ENCODE assay signal across 21 cellular contexts in the genomic region with DNA sequence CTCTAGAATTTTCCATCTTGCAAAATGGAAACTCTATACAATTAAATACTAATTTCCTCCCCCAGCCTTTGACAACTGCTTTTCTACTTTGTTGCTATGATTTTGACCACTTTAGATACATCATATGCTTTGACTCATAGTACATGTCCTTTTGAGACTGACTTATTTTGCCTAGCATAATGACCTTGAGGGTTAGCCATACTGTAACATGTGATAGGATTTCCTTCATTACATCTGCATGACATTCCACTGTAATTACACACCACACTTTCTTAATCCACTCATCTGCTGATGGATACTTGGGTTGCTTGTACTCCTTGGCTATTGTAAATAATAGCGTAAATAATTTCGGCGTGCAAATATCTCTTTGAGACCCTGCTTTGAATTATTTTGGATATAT.
DNase-seq lines count a peak whose midpoint lies in the region; ATAC-seq, FAIRE-seq and TF ChIP-seq lines count a peak whose summit lies in the region.
"Had no signal": no experiment of that assay in that cellular context is flagged by ENCODE, and none has a peak within 500 bp of the region (broad histone marks: within the 10 kb centered on the region; RNA-seq: fewer than 3 reads in every experiment).

No MANE protein-coding gene starts in this region.

- H3K36me3 ChIP-seq in ACC112 (ENCODE audit: insufficient read depth, low read length) (0 out of 2 replicates have a peak, but pooled peaks cover 2% of the 10 kb centered on the region), keratinocyte (ENCODE audit: control insufficient read depth in 2 of 2, extremely low read depth in 1 of 2, insufficient read depth in 2 of 2, low read length in 2 of 2) (no peaks in the 10 kb centered on the region), lower lobe of right lung (no peaks in the 10 kb centered on the region)
- H3K36me3 ChIP-seq in effector memory CD4-positive, alpha-beta T cell (ENCODE audit: control insufficient read depth, insufficient read depth, low read length): no peaks in the 10 kb centered on the region
- H3K36me3 ChIP-seq: pancreas, spleen, uterus had no signal

- TF ChIP-seq CTCF in cardiac fibroblast (IDR thresholded peaks at IDR 0.05; ENCODE audit: low read depth, low read length) (no peak), keratinocyte (optimal IDR thresholded peaks at IDR 0.05 in 1 of 3, IDR thresholded peaks at IDR 0.05 in 1 of 3, conservative IDR thresholded peaks at IDR 0.05 in 1 of 3; ENCODE audit: extremely low read depth in 1 of 3, insufficient read depth in 2 of 3, low read length in 3 of 3) (no peak), lower lobe of right lung (IDR thresholded peaks at IDR 0.05) (no peak)

- H3K9me1 ChIP-seq in keratinocyte (ENCODE audit: control insufficient read depth, extremely low read depth, insufficient read depth, low read length): peaks cover 2% of the 10 kb centered on the region

- H3K79me2 ChIP-seq in ACC112 (ENCODE audit: control insufficient read depth, insufficient read depth, low read length, unreplicated experiment) (peaks cover 13% of the 10 kb centered on the region), keratinocyte (ENCODE audit: control insufficient read depth, insufficient read depth, low read length) (no peaks in the 10 kb centered on the region)

- H3K27ac ChIP-seq in ACC112 (ENCODE audit: low read depth, low read length) (peak overlapping the region; percentile 58), keratinocyte (ENCODE audit: control insufficient read depth, insufficient read depth, low read length) (no peak overlapping the region), lower lobe of right lung (no peak overlapping the region)
- H3K27ac ChIP-seq in effector memory CD4-positive, alpha-beta T cell (ENCODE audit: insufficient read depth, low read length, poor library complexity, severe bottlenecking): no peak overlapping the region
- H3K27ac ChIP-seq: pancreas, spleen, uterus had no signal

- H2AFZ ChIP-seq in ACC112 (ENCODE audit: low read length, unreplicated experiment) (no peak overlapping the region), keratinocyte (ENCODE audit: control insufficient read depth, low read length) (no peak overlapping the region)

- intact Hi-C loops in head of caudate nucleus (cut with DNase I): no loop called here
- intact Hi-C loops in lower lobe of right lung (cut with DNase I): no loop called here

- H3K4me3 ChIP-seq in ACC112 (ENCODE audit: low read depth, low read length) (peak overlapping the region; percentile 36; the same call in 1 of the 2 replicates), cardiac fibroblast (replicated peaks in 1 of 2; ENCODE audit: low read depth in 2 of 2, low read length in 2 of 2) (no peak overlapping the region), keratinocyte (ENCODE audit: control insufficient read depth in 2 of 3, extremely low read depth in 1 of 3, insufficient read depth in 2 of 3, low read depth in 1 of 3, low read length in 3 of 3) (no peak overlapping the region), lower lobe of right lung (no peak overlapping the region)
- no peak overlapping the region for H3K4me3 ChIP-seq in effector memory CD4-positive, alpha-beta T cell (ENCODE audit: insufficient read depth, low read depth, low read length, poor library complexity, severe bottlenecking)
- H3K4me3 ChIP-seq: pancreas, spleen, uterus had no signal

- H3K27me3 ChIP-seq in ACC112 (ENCODE audit: insufficient read depth, low read length) (no peaks in the 10 kb centered on the region), keratinocyte (ENCODE audit: control insufficient read depth, extremely low read depth, insufficient read depth, low read length) (no peaks in the 10 kb centered on the region), lower lobe of right lung (ENCODE audit: low read depth) (no peaks in the 10 kb centered on the region)
- no peaks in the 10 kb centered on the region for H3K27me3 ChIP-seq in effector memory CD4-positive, alpha-beta T cell (replicated peaks; ENCODE audit: control insufficient read depth, insufficient read depth, low read length, poor library complexity, severe bottlenecking)
- H3K27me3 ChIP-seq: pancreas, spleen, uterus had no signal

- DNase-seq in HT1080 (ENCODE audit: low read depth) (peak; percentile 78), cardiac fibroblast (ENCODE audit: low read depth in 2 of 2) (peak; percentile 41 to 69), keratinocyte (ENCODE audit: low read depth, low spot score) (no peak), head of caudate nucleus (no peak), lower lobe of right lung (no peak)
- DNase-seq in activated CD4-positive, alpha-beta T cell treated with anti-CD3 and anti-CD28 coated beads, Interleukin-2, amount 50 U/mL, for 1 hour: no peak
- no peak for DNase-seq in effector memory CD4-positive, alpha-beta T cell
- DNase-seq: activated CD4-positive, alpha-beta T cell treated with anti-CD3 and anti-CD28 coated beads for 1 hour; activated T-cell treated with anti-CD3 and anti-CD28 coated beads for 4 hours; central memory CD4-positive, alpha-beta T cell; endodermal cell; KBM-7; kidney glomerular epithelial cell; NCI-H2171 treated with DMSO at 0.1 percent for 48 hours; NK-92 treated with Interleukin-12 subunit alpha and Interleukin-12 subunit beta, amount 100 ng/mL, for 24 hours; pancreas; SHP77; spleen; stimulated activated naive CD4-positive, alpha-beta T cell treated with Interleukin-2 at 50 U/mL for 16 hours; uterus had no signal

- FAIRE-seq in keratinocyte (lab: Jason Lieb, UNC): peak; percentile 92
- FAIRE-seq: pancreas had no signal

- no peak overlapping the region for H3K4me2 ChIP-seq in keratinocyte (ENCODE audit: control insufficient read depth, extremely low read depth, insufficient read depth, low read depth, low read length)

- dilution Hi-C loops in keratinocyte (cut with MboI; ENCODE audit: extremely low pct_ligation_motif_present, low sequenced_read_pairs): no loop called here

- H4K20me1 ChIP-seq in keratinocyte (ENCODE audit: control insufficient read depth, extremely low read depth, insufficient read depth, low read length): no peaks in the 10 kb centered on the region

- no peak for ATAC-seq in lower lobe of right lung
- ATAC-seq: pancreas had no signal

- H3K9me3 ChIP-seq in keratinocyte (ENCODE audit: control insufficient read depth, low read depth, low read length) (no peaks in the 10 kb centered on the region), lower lobe of right lung (no peaks in the 10 kb centered on the region)
- H3K9me3 ChIP-seq in effector memory CD4-positive, alpha-beta T cell (ENCODE audit: control insufficient read depth, low read length): no peaks in the 10 kb centered on the region
- H3K9me3 ChIP-seq: pancreas, uterus had no signal

- no peak overlapping the region for H3K9ac ChIP-seq in keratinocyte (ENCODE audit: control insufficient read depth, extremely low read depth, insufficient read depth, low read length)

- H3K4me1 ChIP-seq in ACC112 (ENCODE audit: control insufficient read depth, insufficient read depth, low read length, unreplicated experiment) (peaks cover 36% of the 10 kb centered on the region), keratinocyte (ENCODE audit: control insufficient read depth, extremely low read depth, insufficient read depth, low read length) (peaks cover 2% of the 10 kb centered on the region), lower lobe of right lung (no peaks in the 10 kb centered on the region)
- H3K4me1 ChIP-seq in effector memory CD4-positive, alpha-beta T cell (ENCODE audit: control insufficient read depth, insufficient read depth, low read length, poor library complexity, severe bottlenecking): no peaks in the 10 kb centered on the region
- H3K4me1 ChIP-seq: pancreas had no signal

Comparison
In these comparisons a context has a peak if more than half of its experiments do, and no peak if none do; other contexts are left out.
1. DNase-seq: peak in HT1080 (single experiment) and cardiac fibroblast (2 of 2); none in keratinocyte (single experiment), head of caudate nucleus (0 of 42), activated CD4-positive, alpha-beta T cell treated with anti-CD3 and anti-CD28 coated beads, Interleukin-2, amount 50 U/mL, for 1 hour (single experiment), lower lobe of right lung (single experiment) and effector memory CD4-positive, alpha-beta T cell (0 of 3).